In the genomic region with DNA sequence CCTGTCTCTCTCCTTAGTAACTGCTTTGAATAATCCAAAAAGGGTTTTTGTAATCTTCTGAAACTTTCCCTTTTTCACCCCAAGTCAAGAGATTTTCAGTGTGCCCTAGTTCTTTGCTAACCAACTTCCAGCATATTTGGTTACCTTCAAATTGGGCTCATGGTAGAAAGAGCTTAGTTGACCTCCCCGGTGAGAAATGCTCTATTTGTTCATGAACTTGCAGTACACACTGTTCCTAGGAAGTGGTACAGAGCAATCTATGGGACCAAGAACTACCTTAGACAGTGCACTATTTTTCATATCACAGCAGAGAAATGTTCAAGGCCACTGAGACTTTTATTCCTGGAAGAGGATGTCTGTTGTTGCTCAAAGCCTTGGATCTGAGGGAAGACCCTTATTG, we compare ENCODE assay signal across 9 cellular contexts. TPM values are rescaled to one million over a fixed set of nuclear protein-coding genes. Genes with fewer than 3 reads are reported as not detected.
A peak's percentile ranks its signal among the peaks of the same experiment; 100 is the strongest.
DNase-seq lines count a peak whose midpoint lies in the region; ATAC-seq and TF ChIP-seq lines count a peak whose summit lies in the region.
"Had no signal": no experiment of that assay in that cellular context is flagged by ENCODE, and none has a peak within 500 bp of the region (broad histone marks: within the 10 kb centered on the region; RNA-seq: fewer than 3 reads in every experiment).

No MANE protein-coding gene starts in this region.

- no peak for TF ChIP-seq EP300 in stomach (IDR thresholded peaks at IDR 0.05)

- TF ChIP-seq CTCF in fibroblast of the aortic adventitia (IDR thresholded peaks at IDR 0.05; ENCODE audit: insufficient read depth, low read length) (no peak), stomach (IDR thresholded peaks at IDR 0.05) (no peak)

- H3K36me3 ChIP-seq in stomach, result peaks cover 34 to 46% (median 42%) of the 10 kb centered on the region in 4 donors

- H3K27ac ChIP-seq in stomach, result peak overlapping the region in 4 of 5 donors; percentile 88 to 96 (median 94)

- H3K36me3 Mint-ChIP-seq in T-helper 2 cell treated with Interferon-gamma antibody and Interleukin-4, amounts not matched to agents 5 μg/mL and 100 μg/mL, for 36 hours (ENCODE audit: low read depth), result peaks cover 41% of the 10 kb centered on the region
- H3K36me3 Mint-ChIP-seq in activated CD4-positive, alpha-beta memory T cell treated with anti-CD3 and anti-CD28 coated beads for 36 hours, result peaks cover 38% of the 10 kb centered on the region

- H3K27ac Mint-ChIP-seq in T-helper 2 cell treated with Interferon-gamma antibody and Interleukin-4, amounts not matched to agents 5 μg/mL and 100 μg/mL, for 36 hours, result peak overlapping the region; percentile 93
- peak overlapping the region; percentile 98 for H3K27ac Mint-ChIP-seq in activated CD4-positive, alpha-beta memory T cell treated with anti-CD3 and anti-CD28 coated beads for 36 hours

- WGBS in stomach, 5 donors, result 32 to 78% (median 45%) methylated on average over 1 of the region's 1 CpG

- intact Hi-C loops in activated CD4-positive, alpha-beta memory T cell treated with anti-CD3 and anti-CD28 coated beads for 36 hours (cut with micrococcal nuclease), result loop anchor here (2.0 to 5.0 kb wide), 2 partner anchors 319 to 426 kb away; a partner anchor contains a TSS
- intact Hi-C loops in stomach (cut with DNase I; ENCODE audit: low total_unique reads), result no loop called here

- peaks cover 32% of the 10 kb centered on the region for H3K4me1 Mint-ChIP-seq in T-helper 2 cell treated with Interferon-gamma antibody and Interleukin-4, amounts not matched to agents 5 μg/mL and 100 μg/mL, for 36 hours (ENCODE audit: low read depth)
- peaks cover 29% of the 10 kb centered on the region for H3K4me1 Mint-ChIP-seq in activated CD4-positive, alpha-beta memory T cell treated with anti-CD3 and anti-CD28 coated beads for 36 hours (ENCODE audit: low read depth)

- H3K4me1 ChIP-seq in stomach, result peaks cover 9 to 37% (median 25%) of the 10 kb centered on the region in 4 donors

- DNase-seq in T-helper 2 cell treated with Interferon-gamma antibody and Interleukin-4, amounts not matched to agents 5 μg/mL and 100 μg/mL, for 36 hours (ENCODE audit: low spot score), result no peak
- DNase-seq in T-helper 2 cell (no peak), fibroblast of the aortic adventitia (ENCODE audit: low read depth) (no peak), stomach (no peak), AG08395 (ENCODE audit: low spot score) (no peak), HK-2 (ENCODE audit: unreplicated experiment) (no peak)
- DNase-seq in activated CD4-positive, alpha-beta memory T cell treated with anti-CD3 and anti-CD28 coated beads for 36 hours, result no peak
- DNase-seq: NCI-H526 had no signal

- no peak for ATAC-seq in GM18498 (IDR thresholded peaks at IDR 0.05; ENCODE audit: unreplicated experiment)

- H3K4me3 Mint-ChIP-seq in T-helper 2 cell treated with Interferon-gamma antibody and Interleukin-4, amounts not matched to agents 5 μg/mL and 100 μg/mL, for 36 hours, result peak overlapping the region; percentile 87
- peak overlapping the region; percentile 95 for H3K4me3 Mint-ChIP-seq in activated CD4-positive, alpha-beta memory T cell treated with anti-CD3 and anti-CD28 coated beads for 36 hours

- H3K27me3 Mint-ChIP-seq in T-helper 2 cell treated with Interferon-gamma antibody and Interleukin-4, amounts not matched to agents 5 μg/mL and 100 μg/mL, for 36 hours (ENCODE audit: low read depth), result no peaks in the 10 kb centered on the region
- H3K27me3 Mint-ChIP-seq in activated CD4-positive, alpha-beta memory T cell treated with anti-CD3 and anti-CD28 coated beads for 36 hours, result no peaks in the 10 kb centered on the region

- H3K9me3 Mint-ChIP-seq in T-helper 2 cell treated with Interferon-gamma antibody and Interleukin-4, amounts not matched to agents 5 μg/mL and 100 μg/mL, for 36 hours, result no peaks in the 10 kb centered on the region
- H3K9me3 Mint-ChIP-seq in activated CD4-positive, alpha-beta memory T cell treated with anti-CD3 and anti-CD28 coated beads for 36 hours, result no peaks in the 10 kb centered on the region

- CTCF ChIA-PET in activated CD4-positive, alpha-beta memory T cell treated with anti-CD3 and anti-CD28 coated beads for 36 hours (lab: Charles Lee), result interaction anchor here (0.9 to 6.5 kb wide), 7 partner anchors 14 to 111 kb away, joined by 3 to 74 read pairs (median 26); a partner anchor contains a TSS

- TF ChIP-seq POLR2A in stomach (IDR thresholded peaks at IDR 0.05), result no peak

- POLR2A ChIA-PET in activated CD4-positive, alpha-beta memory T cell treated with anti-CD3 and anti-CD28 coated beads for 36 hours (lab: Charles Lee), result interaction anchor here (1.1 to 5.0 kb wide), 9 partner anchors 14 to 245 kb away, joined by 3 to 94 read pairs (median 12); a partner anchor contains a TSS

- no peaks in the 10 kb centered on the region for H3K9me3 ChIP-seq in stomach

- no peaks in the 10 kb centered on the region for H3K27me3 ChIP-seq in stomach

- H3K4me3 ChIP-seq in fibroblast of the aortic adventitia (ENCODE audit: low read depth, low read length), result peak overlapping the region; percentile 80
- H3K4me3 ChIP-seq in stomach, result peak overlapping the region in 1 of 4 donors; percentile 67

RNA-seq across cellular contexts. Expression of a gene that starts 1.7 kb away (rescaled TPM):
- total RNA-seq in activated CD4-positive, alpha-beta memory T cell treated with anti-CD3 and anti-CD28 coated beads for 36 hours, result 100 to 1,000 TPM; 125 to 130 TPM
- total RNA-seq in fibroblast of the aortic adventitia (ENCODE audit: low replicate concordance) (84.0 and 140 TPM in 2 replicates), stomach (10 to 100 TPM; 26.3 to 69.4 (median 48.7) TPM)
- polyA plus RNA-seq in stomach, result 10 to 100 TPM; 20.9 to 29.0 (median 25.0) TPM

RNA-seq across cellular contexts. Expression of a gene that starts 2.5 kb away (rescaled TPM):
- 10 to 100 TPM; 80.3 to 87.8 TPM for total RNA-seq in activated CD4-positive, alpha-beta memory T cell treated with anti-CD3 and anti-CD28 coated beads for 36 hours
- total RNA-seq in fibroblast of the aortic adventitia (ENCODE audit: low replicate concordance) (23.5 TPM in 1 of 2 replicates, not detected in the other), stomach (10 to 100 TPM in 3 of 5 donors, 1 to 10 TPM in 2; 3.3 to 56.0 (median 19.6) TPM)
- 10 to 100 TPM in 1 of 3 donors, 1 to 10 TPM in 2; 2.1 to 12.2 (median 9.8) TPM for polyA plus RNA-seq in stomach

RNA-seq across cellular contexts. Expression of a gene that starts 12.9 kb away (rescaled TPM):
- under 1 TPM; 0.22 to 0.78 TPM for total RNA-seq in activated CD4-positive, alpha-beta memory T cell treated with anti-CD3 and anti-CD28 coated beads for 36 hours
- total RNA-seq in fibroblast of the aortic adventitia (ENCODE audit: low replicate concordance) (3.4 TPM in 2 replicates), stomach (10 to 100 TPM in 1 of 5 donors, 1 to 10 TPM in 2, under 1 TPM in 1, not detected in 1; 0.89 to 11.1 (median 4.5) TPM)
- 1 to 10 TPM in 2 of 3 donors, under 1 TPM in 1; 0.87 to 2.8 (median 2.7) TPM for polyA plus RNA-seq in stomach

RNA-seq across cellular contexts. Expression of a gene that starts 13.7 kb away (rescaled TPM):
- 1,000 to 10,000 TPM; 1,432 to 1,495 TPM for total RNA-seq in activated CD4-positive, alpha-beta memory T cell treated with anti-CD3 and anti-CD28 coated beads for 36 hours
- total RNA-seq in fibroblast of the aortic adventitia (ENCODE audit: low replicate concordance) (183 and 680 TPM in 2 replicates), stomach (100 to 1,000 TPM; 131 to 359 (median 268) TPM)
- polyA plus RNA-seq in stomach, result 100 to 1,000 TPM; 403 to 526 (median 504) TPM

RNA-seq across cellular contexts. Expression of a gene that starts 19.5 kb away (rescaled TPM):
- total RNA-seq in activated CD4-positive, alpha-beta memory T cell treated with anti-CD3 and anti-CD28 coated beads for 36 hours, result 1 to 10 TPM; 3.8 to 4.7 TPM
- total RNA-seq in fibroblast of the aortic adventitia (ENCODE audit: low replicate concordance), result 3.3 and 8.0 TPM in 2 replicates
- total RNA-seq in stomach, result 10 to 100 TPM in 1 of 5 donors, 1 to 10 TPM in 3, not detected in 1; 5.1 to 24.0 (median 6.0) TPM
- polyA plus RNA-seq in stomach, result 10 to 100 TPM in 2 of 3 donors, 1 to 10 TPM in 1; 9.9 to 13.4 (median 11.2) TPM
